8 cellular contexts compared by ENCODE assay signal in the genomic region with DNA sequence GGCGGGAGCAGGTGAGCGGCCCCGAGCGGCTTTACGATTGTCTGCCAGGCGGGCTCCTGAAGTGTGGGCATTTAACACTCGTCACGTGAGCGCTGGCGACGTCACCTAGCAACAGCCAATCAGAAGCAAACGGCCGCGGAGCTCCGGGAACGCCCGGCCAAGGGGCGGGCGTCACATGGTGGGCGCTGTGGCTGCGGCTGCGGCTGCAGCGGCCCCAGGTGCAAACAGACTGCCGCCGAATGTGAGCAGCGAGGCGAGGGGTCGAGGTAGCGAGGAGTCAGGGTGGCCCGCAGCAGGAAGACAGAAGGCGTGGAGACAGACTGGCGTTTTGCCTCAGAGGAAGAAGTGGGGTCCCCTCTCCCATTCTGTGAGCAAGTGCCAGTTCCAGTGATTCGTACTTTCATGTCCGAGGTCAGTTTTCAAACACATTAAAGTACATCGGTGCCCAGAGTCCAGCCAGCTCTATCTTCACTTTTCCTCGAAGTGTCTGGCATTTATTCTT. TPM values are rescaled to one million over a fixed set of nuclear protein-coding genes. Genes with fewer than 3 reads are reported as not detected.
DNase-seq lines count a peak whose midpoint lies in the region; ATAC-seq and TF ChIP-seq lines count a peak whose summit lies in the region.

Gene DLX2 (minus strand): TSS at position 43 of the 502 bp plus-strand sequence. CDS start 362 bp downstream, outside the sequence.

- H4K5ac ChIP-seq in IMR-90 (ENCODE audit: low read depth, low read length) = no peak within 1 kb of the TSS

- no peaks in the 10 kb centered on the region for H3K9me2 ChIP-seq in PC-9 (ENCODE audit: insufficient read depth)

- ATAC-seq in GM21619 (IDR thresholded peaks at IDR 0.05; ENCODE audit: unreplicated experiment) (peak; percentile 67), IMR-90 (ENCODE audit: low read depth) (peak; percentile 58), gastroesophageal sphincter (peak; percentile 47)

- H3K9me3 ChIP-seq in IMR-90 (ENCODE audit: control insufficient read depth, insufficient read depth, low read length) (no peaks in the 10 kb centered on the region), PC-9 (ENCODE audit: insufficient read depth, low read depth) (no peaks in the 10 kb centered on the region), gastroesophageal sphincter (no peaks in the 10 kb centered on the region), uterus (no peaks in the 10 kb centered on the region)

- peaks cover 9% of the 10 kb centered on the region for H3K4me1 ChIP-seq in IMR-90 (ENCODE audit: control insufficient read depth, insufficient read depth, low read length)
- peaks cover 32% of the 10 kb centered on the region for H3K4me1 ChIP-seq in PC-9 (replicated peaks; ENCODE audit: insufficient read depth)
- peaks cover 0 to 81% (median 48%) of the 10 kb centered on the region in 3 donors for H3K4me1 ChIP-seq in gastroesophageal sphincter
- H3K4me1 ChIP-seq in uterus = peaks cover 0 to 8% of the 10 kb centered on the region in 2 donors

- peak within 1 kb of the TSS; percentile 38; the same call in 1 of the 2 replicates for H2AK5ac ChIP-seq in IMR-90 (ENCODE audit: low read depth, low read length)

- no peak within 1 kb of the TSS; the same call in 1 of the 2 replicates for H3K4ac ChIP-seq in IMR-90 (ENCODE audit: low read depth, low read length)

- H3K23ac ChIP-seq in IMR-90 (ENCODE audit: low read depth, low read length) = no peak within 1 kb of the TSS

- peaks cover 5% of the 10 kb centered on the region for H3K9me1 ChIP-seq in IMR-90 (ENCODE audit: insufficient read depth, low read length)

- POLR2A ChIA-PET in IMR-90 (lab: Charles Lee; ENCODE audit: unreplicated experiment) (no interaction called here), PC-9 (lab: Charles Lee; ENCODE audit: unreplicated experiment) (interaction anchor here (1.0 kb wide), 1 partner anchor 181 kb away, joined by 6 read pairs; the partner anchor contains the start of gene HAT1)

- H3F3A ChIP-seq in PC-9 (ENCODE audit: insufficient read depth, low read depth) = peaks cover 32% of the 10 kb centered on the region

- H4K91ac ChIP-seq in IMR-90 (ENCODE audit: insufficient read depth, low read depth, low read length) = no peak within 1 kb of the TSS

- WGBS in IMR-90 (ENCODE audit: extremely low coverage in 2 of 2, insufficient read length in 1 of 2), 2 experiments = no CpG with 5 or more reads among the region's 36 CpGs
- WGBS in gastroesophageal sphincter (ENCODE audit: low coverage in 1 of 2), 2 donors = 1 to 5% methylated on average over 4 to 6 of the region's 36 CpGs

- intact Hi-C loops in IMR-90 (cut with micrococcal nuclease) = loop anchor here (1.0 to 5.0 kb wide), 4 partner anchors 144 to 397 kb away; partner anchors contain the start of gene HAT1
- intact Hi-C loops in PC-9 (cut with micrococcal nuclease; ENCODE audit: unreplicated experiment) = loop anchor here (1.0 to 10.0 kb wide), 13 partner anchors 104 to 1174 kb away; partner anchors contain the start of genes DCAF17, GORASP2, HAT1 and METAP1D
- intact Hi-C loops in uterus (cut with DNase I; ENCODE audit: low total_unique reads) = no loop called here

- H2BK120ac ChIP-seq in IMR-90 (ENCODE audit: low read depth, low read length) = no peak within 1 kb of the TSS

- TF ChIP-seq EP300 in gastroesophageal sphincter (IDR thresholded peaks at IDR 0.05) = no peak

- no peak within 1 kb of the TSS for H4K8ac ChIP-seq in IMR-90 (ENCODE audit: low read depth in 2 of 2, low read length in 2 of 2)

- H2AFZ ChIP-seq in IMR-90 (replicated peaks; ENCODE audit: low read length, poor library complexity) = peak within 1 kb of the TSS; percentile 90
- peak within 1 kb of the TSS; percentile 97 for H2AFZ ChIP-seq in PC-9

- peak within 1 kb of the TSS; percentile 32; the same call in 1 of the 2 replicates for H3K27ac ChIP-seq in IMR-90 (ENCODE audit: insufficient read depth, low read length)
- no peak within 1 kb of the TSS for H3K27ac ChIP-seq in PC-9
- H3K27ac ChIP-seq in gastroesophageal sphincter = no peak within 1 kb of the TSS
- no peak within 1 kb of the TSS for H3K27ac ChIP-seq in uterus

- no peaks in the 10 kb centered on the region for H3K79me1 ChIP-seq in IMR-90 (ENCODE audit: low read depth in 1 of 2, low read length in 2 of 2)

- H3K27me3 ChIP-seq in IMR-90 (ENCODE audit: control insufficient read depth, insufficient read depth, low read length) (no peaks in the 10 kb centered on the region; the same call in 1 of the 2 replicates), PC-9 (ENCODE audit: insufficient read depth, low read depth) (no peaks in the 10 kb centered on the region), gastroesophageal sphincter (peaks cover 100% of the 10 kb centered on the region), uterus (peaks cover 82 to 93% of the 10 kb centered on the region in 2 donors)

- H3K4me2 ChIP-seq in IMR-90 (ENCODE audit: low read depth, low read length) = peak within 1 kb of the TSS; percentile 95
- H3K4me2 ChIP-seq in PC-9 = peak within 1 kb of the TSS; percentile 83

- H3K79me2 ChIP-seq in PC-9 (ENCODE audit: low read depth) = no peaks in the 10 kb centered on the region

- no peak within 1 kb of the TSS for H2BK5ac ChIP-seq in IMR-90 (ENCODE audit: low read depth, low read length, poor library complexity, severe bottlenecking)

- no peaks in the 10 kb centered on the region for H3K36me3 ChIP-seq in IMR-90 (ENCODE audit: control insufficient read depth, insufficient read depth, low read length)
- H3K36me3 ChIP-seq in PC-9 (ENCODE audit: low read depth) = no peaks in the 10 kb centered on the region
- H3K36me3 ChIP-seq in gastroesophageal sphincter = no peaks in the 10 kb centered on the region
- no peaks in the 10 kb centered on the region for H3K36me3 ChIP-seq in uterus

- CTCF ChIA-PET in IMR-90 (lab: Yijun Ruan, JAX) (interaction anchor here (0.6 to 0.9 kb wide), 3 partner anchors 167 to 399 kb away, joined by 3 read pairs; no protein-coding TSS in a partner anchor), PC-9 (lab: Charles Lee) (interaction anchor here (0.5 to 2.6 kb wide), 10 partner anchors 17 to 932 kb away, joined by 3 to 10 read pairs (median 5); no protein-coding TSS in a partner anchor)

- TF ChIP-seq CTCF in IMR-90 (conservative IDR thresholded peaks at IDR 0.05; ENCODE audit: low read depth, low read length) (no peak), PC-9 (conservative IDR thresholded peaks at IDR 0.05) (no peak), gastroesophageal sphincter (IDR thresholded peaks at IDR 0.05) (no peak), uterus (IDR thresholded peaks at IDR 0.05) (no peak)

- H3K14ac ChIP-seq in IMR-90 (replicated peaks; ENCODE audit: low read depth, low read length) = no peak within 1 kb of the TSS

- H2AK9ac ChIP-seq in IMR-90 (replicated peaks; ENCODE audit: low read depth, low read length, poor library complexity) = peak within 1 kb of the TSS; percentile 39

- BruUV-seq in IMR-90 (replicated peaks; lab: Mats Ljungman, UMichigan) (no TSS peak), PC-9 (replicated peaks; lab: Mats Ljungman, UMichigan) (no TSS peak)

- in situ Hi-C loops in IMR-90 (cut with MboI; ENCODE audit: low sequenced_read_pairs) = no loop called here

- no peak within 1 kb of the TSS for H2BK20ac ChIP-seq in IMR-90 (ENCODE audit: low read depth, low read length)

- H3K4me3 ChIP-seq in IMR-90 (ENCODE audit: insufficient read depth, low read depth, low read length) = peak within 1 kb of the TSS; percentile 54
- H3K4me3 ChIP-seq in PC-9 = peak within 1 kb of the TSS; percentile 73
- peak within 1 kb of the TSS; percentile 25 to 57 for H3K4me3 ChIP-seq in gastroesophageal sphincter
- peak within 1 kb of the TSS in 1 of 2 donors; percentile 33 for H3K4me3 ChIP-seq in uterus

- no peak within 1 kb of the TSS for H3K56ac ChIP-seq in IMR-90 (ENCODE audit: extremely low read depth, insufficient read depth, low read length)

- H2BK15ac ChIP-seq in IMR-90 (ENCODE audit: low read depth, low read length) = no peak within 1 kb of the TSS

- H3K18ac ChIP-seq in IMR-90 (ENCODE audit: low read depth, low read length) = no peak within 1 kb of the TSS

- peak within 1 kb of the TSS; percentile 51; the same call in 1 of the 2 replicates for H3K9ac ChIP-seq in IMR-90 (ENCODE audit: low read depth, low read length)

- dilution Hi-C loops in IMR-90 (cut with HindIII; ENCODE audit: low sequenced_read_pairs, unreplicated experiment) = no loop called here

- TF ChIP-seq RAD21 in IMR-90 (IDR thresholded peaks at IDR 0.05; ENCODE audit: low read length) = no peak

- DNase-seq in Daoy (ENCODE audit: low read depth) (peak; percentile 95), IMR-90 (peak; percentile 86), PC-9 (peak; percentile 93), activated gamma-delta T cell (lab: John Stamatoyannopoulos, UW) (peak; percentile 60), occipital lobe (lab: John Stamatoyannopoulos, UW) (peak; percentile 56), uterus (peak; percentile 40 to 47)

- H4K20me1 ChIP-seq in IMR-90 (ENCODE audit: insufficient read depth, low read length) = no peaks in the 10 kb centered on the region; the same call in 1 of the 2 replicates
- no peaks in the 10 kb centered on the region for H4K20me1 ChIP-seq in PC-9 (ENCODE audit: insufficient read depth)

- TF ChIP-seq POLR2A in IMR-90 (IDR thresholded peaks at IDR 0.05; ENCODE audit: low read depth, low read length) = peak; percentile 44; the same call in 1 of the 2 replicates
- no peak for TF ChIP-seq POLR2A in gastroesophageal sphincter (IDR thresholded peaks at IDR 0.05)
- TF ChIP-seq POLR2A in uterus (IDR thresholded peaks at IDR 0.05) = no peak

TF ChIP-seq in IMR-90, 13 proteins besides CTCF, POLR2A, EP300 and RAD21 (continues in another document):
- TF ChIP-seq CEBPB (IDR thresholded peaks at IDR 0.05; ENCODE audit: low read depth, low read length) (no peak), NFE2L2 (IDR thresholded peaks at IDR 0.05; ENCODE audit: low read depth, low read length) (no peak), CHD1 (IDR thresholded peaks at IDR 0.05; ENCODE audit: low read depth, low read length) (no peak), USF2 (IDR thresholded peaks at IDR 0.05; ENCODE audit: low read depth, low read length) (peak; percentile 98), SMC3 (IDR thresholded peaks at IDR 0.05; ENCODE audit: low read depth, low read length) (no peak), FOS (IDR thresholded peaks at IDR 0.05; ENCODE audit: low read depth, low read length) (peak; percentile 17; the same call in 1 of the 2 replicates)

RNA-seq across cellular contexts. Expression of gene DLX2, which starts in this region (rescaled TPM):
- total RNA-seq in Daoy (2014; rRNA removed; shearing (Covaris generic)) = 0.51 and 2.2 TPM in 2 replicates
- total RNA-seq in IMR-90 (2012; rRNA removed) = not detected in 2 replicates
- 0.38 and 0.44 TPM in 2 replicates for polyA plus RNA-seq in IMR-90 (2012; rRNA removed)
- 0.55 and 0.60 TPM in 2 replicates for polyA plus RNA-seq in IMR-90 (2012; cell fraction: cytosol; rRNA removed)
- polyA plus RNA-seq in IMR-90 (2012; cell fraction: nucleus; rRNA removed; ENCODE audit: low replicate concordance) = 1.1 and 1.2 TPM in 2 replicates
- total RNA-seq in PC-9 (2021) = 0.65 and 0.76 TPM in 2 replicates
- not detected for total RNA-seq in gastroesophageal sphincter
- 3.3 TPM for total RNA-seq in occipital lobe
- total RNA-seq in uterus = not detected

Comparison
In these comparisons a context has a peak if more than half of its experiments do, and no peak if none do; other contexts are left out.
1. Peak in DNase-seq, H3K4me3 ChIP-seq and H3K4me2 ChIP-seq in PC-9; RNA of the gene not detected or under 1 TPM.
2. Peak in ATAC-seq and H3K4me3 ChIP-seq in gastroesophageal sphincter; RNA of the gene not detected or under 1 TPM.
3. Peak in DNase-seq in uterus; RNA of the gene not detected or under 1 TPM.
4. DNase-seq: peak in every context shown above with its lines; median percentile 95 in Daoy; 93 in PC-9; 86 in IMR-90; 60 in activated gamma-delta T cell; 56 in occipital lobe; 44 in uterus.